In genomic region chr5:139245637-139246335, GRCh38 we compare ENCODE assay signal across 1 cellular context.
TF ChIP-seq lines count a peak whose summit lies in the region.

No MANE protein-coding gene starts in this region.

TF ChIP-seq in H1, 55 proteins besides CTCF, POLR2A, EP300 and RAD21:
- TF ChIP-seq CHD1 (IDR thresholded peaks at IDR 0.05; ENCODE audit: low read depth, low read length) = no peak
- TF ChIP-seq SP4 (IDR thresholded peaks at IDR 0.05; ENCODE audit: low read length) = no peak
- no peak for TF ChIP-seq SIRT6 (IDR thresholded peaks at IDR 0.05; ENCODE audit: low read length)
- TF ChIP-seq RNF2 (IDR thresholded peaks at IDR 0.05; ENCODE audit: borderline replicate concordance, low read depth, low read length, missing control alignments, poor library complexity, severe bottlenecking) = no peak
- TF ChIP-seq RXRA (IDR thresholded peaks at IDR 0.05; ENCODE audit: insufficient read depth, low read depth, low read length) = no peak
- TF ChIP-seq KDM4A (IDR thresholded peaks at IDR 0.05; ENCODE audit: low read depth, low read length, severe bottlenecking) = no peak
- no peak for TF ChIP-seq CTBP2 (IDR thresholded peaks at IDR 0.05; ENCODE audit: borderline replicate concordance, insufficient read depth, insufficient read length, low read length)
- TF ChIP-seq TAF7 (optimal IDR thresholded peaks at IDR 0.05; ENCODE audit: borderline replicate concordance, low read depth, low read length) = no peak
- TF ChIP-seq SAP30 (IDR thresholded peaks at IDR 0.05; ENCODE audit: insufficient read depth, insufficient replicate concordance, low read length) = no peak
- TF ChIP-seq BCL11A (IDR thresholded peaks at IDR 0.05; ENCODE audit: low read depth in 2 of 2, low read length in 2 of 2) = no peak
- no peak for TF ChIP-seq GTF2F1 (IDR thresholded peaks at IDR 0.05; ENCODE audit: borderline replicate concordance, low read depth, low read length)
- TF ChIP-seq POU5F1 (IDR thresholded peaks at IDR 0.05; ENCODE audit: low read depth, low read length) = no peak
- TF ChIP-seq NANOG (IDR thresholded peaks at IDR 0.05; ENCODE audit: insufficient read depth, low read depth, low read length, poor library complexity, severe bottlenecking) = no peak
